Comparison of ENCODE assay signal across 26 cellular contexts in genomic region chr4:168387091-168387490, GRCh38.
"Had no signal": no experiment of that assay in that cellular context is flagged by ENCODE, and none has a peak within 500 bp of the region (broad histone marks: within the 10 kb centered on the region; RNA-seq: fewer than 3 reads in every experiment).

No MANE protein-coding gene starts in this region.

- H3K27me3 ChIP-seq: esophagus squamous epithelium, heart right ventricle, ovary, sigmoid colon, stomach, thyroid gland, upper lobe of left lung, uterus had no signal

- ATAC-seq: heart right ventricle; left colon; left ventricle myocardium superior; lower lobe of right lung; naive thymus-derived CD8-positive, alpha-beta T cell; psoas muscle; stimulated activated effector memory CD8-positive, alpha-beta T cell treated with anti-CD3 and anti-CD28 coated beads, Interleukin-12 subunit alpha, Interleukin-12 subunit beta, amount 100 ng/mL, for 72 hours had no signal

- H3K4me1 ChIP-seq: lower lobe of right lung, psoas muscle, sigmoid colon, thyroid gland, upper lobe of left lung, uterus had no signal

- DNase-seq: effector memory CD4-positive, alpha-beta T cell; esophagus squamous epithelium; foreskin melanocyte; glutamatergic neuron; heart right ventricle; hippocampal formation; left colon; left ventricle myocardium superior; lower lobe of right lung; naive thymus-derived CD8-positive, alpha-beta T cell; occipital lobe; ovary; posterior cingulate gyrus; psoas muscle; right cardiac atrium; sigmoid colon; stimulated activated CD4-positive, alpha-beta T cell treated with anti-CD3 and anti-CD28 coated beads, Interleukin-2, amount 100 ng/mL, for 24 hours; stimulated activated CD4-positive, alpha-beta T cell treated with anti-CD3 and anti-CD28 coated beads, Interleukin-4, amount 100 ng/mL, for 24 hours; stimulated activated naive CD4-positive, alpha-beta T cell treated with Interleukin-2 at 50 U/mL for 16 hours; stomach; thyroid gland; upper lobe of left lung; uterus had no signal

- H3K27ac ChIP-seq: esophagus squamous epithelium, heart right ventricle, lower lobe of right lung, ovary, psoas muscle, sigmoid colon, stomach, thyroid gland, upper lobe of left lung, uterus had no signal

- H3K9me3 Mint-ChIP-seq: naive thymus-derived CD8-positive, alpha-beta T cell; stimulated activated effector memory CD8-positive, alpha-beta T cell treated with anti-CD3 and anti-CD28 coated beads, Interleukin-12 subunit alpha, Interleukin-12 subunit beta, amount 100 ng/mL, for 72 hours had no signal

- H3K4me3 Mint-ChIP-seq: stimulated activated effector memory CD8-positive, alpha-beta T cell treated with anti-CD3 and anti-CD28 coated beads, Interleukin-12 subunit alpha, Interleukin-12 subunit beta, amount 100 ng/mL, for 72 hours had no signal

- H3K4me1 Mint-ChIP-seq: stimulated activated effector memory CD8-positive, alpha-beta T cell treated with anti-CD3 and anti-CD28 coated beads, Interleukin-12 subunit alpha, Interleukin-12 subunit beta, amount 100 ng/mL, for 72 hours had no signal

- H3K36me3 ChIP-seq: ovary, thyroid gland, uterus had no signal

- H3K27ac Mint-ChIP-seq: stimulated activated effector memory CD8-positive, alpha-beta T cell treated with anti-CD3 and anti-CD28 coated beads, Interleukin-12 subunit alpha, Interleukin-12 subunit beta, amount 100 ng/mL, for 72 hours had no signal

- H3K9me3 ChIP-seq: esophagus squamous epithelium, heart right ventricle, lower lobe of right lung, ovary, psoas muscle, sigmoid colon, stomach, thyroid gland, upper lobe of left lung, uterus had no signal

- H3K27me3 Mint-ChIP-seq: naive thymus-derived CD8-positive, alpha-beta T cell had no signal

- FAIRE-seq: colon, islet of Langerhans had no signal

- H3K4me3 ChIP-seq: esophagus squamous epithelium, heart right ventricle, lower lobe of right lung, ovary, psoas muscle, sigmoid colon, stomach, thyroid gland, upper lobe of left lung, uterus had no signal
